23 cellular contexts compared by ENCODE assay signal in genomic region chr2:31578316-31578715, GRCh38. TPM values are rescaled to one million over a fixed set of nuclear protein-coding genes. Genes with fewer than 3 reads are reported as not detected.
DNase-seq lines count a peak whose midpoint lies in the region; ATAC-seq and TF ChIP-seq lines count a peak whose summit lies in the region.
"Had no signal": no experiment of that assay in that cellular context is flagged by ENCODE, and none has a peak within 500 bp of the region (broad histone marks: within the 10 kb centered on the region; RNA-seq: fewer than 3 reads in every experiment).

No MANE protein-coding gene starts in this region.

- no peaks in the 10 kb centered on the region for H3K36me3 ChIP-seq in right lobe of liver
- no peaks in the 10 kb centered on the region for H3K36me3 ChIP-seq in tibial nerve
- H3K36me3 ChIP-seq: MG63, SJCRH30 had no signal

- peak; percentile 68 to 83 (median 77) for ATAC-seq in right lobe of liver

- H3K4me1 ChIP-seq in right lobe of liver (peaks cover 0 to 10% (median 0%) of the 10 kb centered on the region in 4 donors), tibial nerve (no peaks in the 10 kb centered on the region)
- H3K4me1 ChIP-seq: SJCRH30 had no signal

- 10% methylated on average over 3 of the region's 3 CpGs for WGBS in right lobe of liver (ENCODE audit: insufficient coverage, low coverage, low lambda C conversion rate, missing lambda C conversion rate)
- 67 to 73% methylated on average over 3 of the region's 3 CpGs for WGBS in tibial nerve, 2 donors

- DNase-seq in NCI-H1105 treated with DMSO at 0.1 percent for 48 hours (lab: John Stamatoyannopoulos, UW), result peak; percentile 19
- DNase-seq in NCI-H1105 (lab: John Stamatoyannopoulos, UW), result no peak
- DNase-seq in NCI-H2029 treated with DMSO at 0.1 percent for 48 hours (lab: John Stamatoyannopoulos, UW), result peak; percentile 23
- peak; percentile 16 for DNase-seq in epithelial cell of proximal tubule (ENCODE audit: low read depth)
- peak in 1 of 3 donors; percentile 64 for DNase-seq in right lobe of liver
- no peak for DNase-seq in tibial nerve (ENCODE audit: low spot score in 2 of 2)
- no peak for DNase-seq in dorsolateral prefrontal cortex
- no peak for DNase-seq in stimulated activated CD4-positive, alpha-beta T cell treated with anti-CD3 and anti-CD28 coated beads, Interleukin-4, amount 100 ng/mL, for 4 hours
- DNase-seq: AML-193, H7, HFFc6, Karpas-422, MG63, NCI-H1048, NCI-H1694, NCI-H2107, NCI-H226, NCI-H526 treated with DMSO at 0.1 percent for 48 hours, SJCRH30 had no signal

- TF ChIP-seq EP300 in tibial nerve (IDR thresholded peaks at IDR 0.05), result no peak

- no peak overlapping the region for H3K4me3 ChIP-seq in epithelial cell of proximal tubule (ENCODE audit: low read depth, low read length)
- no peak overlapping the region for H3K4me3 ChIP-seq in right lobe of liver
- H3K4me3 ChIP-seq in tibial nerve, result no peak overlapping the region
- H3K4me3 ChIP-seq in dorsolateral prefrontal cortex, result no peak overlapping the region
- H3K4me3 ChIP-seq: MG63, SJCRH30 had no signal

- H3K27me3 ChIP-seq in right lobe of liver, result no peaks in the 10 kb centered on the region
- peaks cover 0 to 7% of the 10 kb centered on the region in 2 donors for H3K27me3 ChIP-seq in tibial nerve
- H3K27me3 ChIP-seq in dorsolateral prefrontal cortex, result peaks cover 4 to 59% (median 41%) of the 10 kb centered on the region in 45 donors

- intact Hi-C loops in right lobe of liver (cut with DNase I), result no loop called here
- intact Hi-C loops in dorsolateral prefrontal cortex (cut with DNase I), result no loop called here

- TF ChIP-seq POLR2A in right lobe of liver (IDR thresholded peaks at IDR 0.05), result no peak
- no peak for TF ChIP-seq POLR2A in tibial nerve (IDR thresholded peaks at IDR 0.05)

- H3K9me3 ChIP-seq in right lobe of liver (no peaks in the 10 kb centered on the region), tibial nerve (peaks cover 0 to 18% (median 0%) of the 10 kb centered on the region in 4 donors)
- H3K9me3 ChIP-seq: MG63 had no signal

- no peak for TF ChIP-seq CTCF in epithelial cell of proximal tubule (conservative IDR thresholded peaks at IDR 0.05; ENCODE audit: low read depth, low read length)
- TF ChIP-seq CTCF in right lobe of liver (IDR thresholded peaks at IDR 0.05), result no peak
- no peak for TF ChIP-seq CTCF in tibial nerve (IDR thresholded peaks at IDR 0.05)
- TF ChIP-seq CTCF in dorsolateral prefrontal cortex (IDR thresholded peaks at IDR 0.05 in 54 of 56, conservative IDR thresholded peaks at IDR 0.05 in 2 of 56; ENCODE audit: low read depth in 1 of 56, partially characterized antibody in 56 of 56), result no peak

- H3K27ac ChIP-seq in right lobe of liver (no peak overlapping the region), tibial nerve (no peak overlapping the region), dorsolateral prefrontal cortex (no peak overlapping the region)
- H3K27ac ChIP-seq: 22Rv1, C4-2B, HL-60, SJCRH30 had no signal

RNA-seq across cellular contexts. Expression of gene SRD5A2, which starts 2.4 kb away (rescaled TPM):
- total RNA-seq in epithelial cell of proximal tubule (under 0.01 TPM in 1 of 2 replicates, not detected in the other), right lobe of liver (10 to 100 TPM in 1 of 6 experiments, 1 to 10 TPM in 5; 2.3 to 12.0 (median 5.8) TPM), tibial nerve (not detected), dorsolateral prefrontal cortex (under 1 TPM in 1 of 120 experiments, not detected in 119; 0.18 TPM)
- total RNA-seq: H7, HFFc6, HT1080 had no signal

Comparison
In these comparisons a context has a peak if more than half of its experiments do, and no peak if none do; other contexts are left out.
1. DNase-seq: peak in NCI-H1105 treated with DMSO at 0.1 percent for 48 hours (single experiment), NCI-H2029 treated with DMSO at 0.1 percent for 48 hours (single experiment) and epithelial cell of proximal tubule (single experiment); none in NCI-H1105 (single experiment), tibial nerve (0 of 2), dorsolateral prefrontal cortex (0 of 10) and stimulated activated CD4-positive, alpha-beta T cell treated with anti-CD3 and anti-CD28 coated beads, Interleukin-4, amount 100 ng/mL, for 4 hours (0 of 2).